ENCODE assay signal across 9 cellular contexts in genomic region chr6:165260462-165260861, GRCh38. TPM values are rescaled to one million over a fixed set of nuclear protein-coding genes. Genes with fewer than 3 reads are reported as not detected.
"Had no signal": no experiment of that assay in that cellular context is flagged by ENCODE, and none has a peak within 500 bp of the region (broad histone marks: within the 10 kb centered on the region; RNA-seq: fewer than 3 reads in every experiment).

No MANE protein-coding gene starts in this region.

- ATAC-seq: GM12878 had no signal

- FAIRE-seq: G401.6, GM12878, GM12891, GM12892, GM18507, GM19239 had no signal

- DNase-seq: GDM1, GF-D8 had no signal

- H3K4me3 ChIP-seq: GM12878 had no signal

RNA-seq across cellular contexts. Expression of gene C6orf118, which starts 48.9 kb away (rescaled TPM):
- total RNA-seq: G401, GM12878 had no signal
- polyA plus RNA-seq: GM12878 had no signal
